In the genomic region with DNA sequence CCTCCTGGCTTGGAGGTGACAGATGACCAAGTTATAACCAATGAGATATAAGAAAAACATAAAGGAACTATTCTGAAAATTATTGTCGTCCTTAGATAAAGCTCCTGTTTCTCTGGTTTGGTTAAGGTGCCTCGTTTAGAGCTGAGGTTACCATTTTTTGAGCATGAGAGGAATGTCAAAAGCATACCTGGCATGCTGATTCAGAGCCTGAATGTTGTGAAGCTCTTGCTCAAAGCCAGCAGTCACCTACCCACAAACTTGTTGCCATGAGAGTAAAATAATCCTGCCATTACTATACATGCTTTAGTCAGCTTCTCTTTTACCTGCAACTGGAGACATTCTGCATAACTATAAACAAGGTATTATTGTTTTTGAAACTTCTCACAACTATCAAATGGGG, we compare ENCODE assay signal across 1 cellular context.
TF ChIP-seq lines count a peak whose summit lies in the region.

No MANE protein-coding gene starts in this region.

TF ChIP-seq in GM23338, 12 proteins besides CTCF, POLR2A, EP300 and RAD21 (continued from another document):
- TF ChIP-seq, protein P1, sequence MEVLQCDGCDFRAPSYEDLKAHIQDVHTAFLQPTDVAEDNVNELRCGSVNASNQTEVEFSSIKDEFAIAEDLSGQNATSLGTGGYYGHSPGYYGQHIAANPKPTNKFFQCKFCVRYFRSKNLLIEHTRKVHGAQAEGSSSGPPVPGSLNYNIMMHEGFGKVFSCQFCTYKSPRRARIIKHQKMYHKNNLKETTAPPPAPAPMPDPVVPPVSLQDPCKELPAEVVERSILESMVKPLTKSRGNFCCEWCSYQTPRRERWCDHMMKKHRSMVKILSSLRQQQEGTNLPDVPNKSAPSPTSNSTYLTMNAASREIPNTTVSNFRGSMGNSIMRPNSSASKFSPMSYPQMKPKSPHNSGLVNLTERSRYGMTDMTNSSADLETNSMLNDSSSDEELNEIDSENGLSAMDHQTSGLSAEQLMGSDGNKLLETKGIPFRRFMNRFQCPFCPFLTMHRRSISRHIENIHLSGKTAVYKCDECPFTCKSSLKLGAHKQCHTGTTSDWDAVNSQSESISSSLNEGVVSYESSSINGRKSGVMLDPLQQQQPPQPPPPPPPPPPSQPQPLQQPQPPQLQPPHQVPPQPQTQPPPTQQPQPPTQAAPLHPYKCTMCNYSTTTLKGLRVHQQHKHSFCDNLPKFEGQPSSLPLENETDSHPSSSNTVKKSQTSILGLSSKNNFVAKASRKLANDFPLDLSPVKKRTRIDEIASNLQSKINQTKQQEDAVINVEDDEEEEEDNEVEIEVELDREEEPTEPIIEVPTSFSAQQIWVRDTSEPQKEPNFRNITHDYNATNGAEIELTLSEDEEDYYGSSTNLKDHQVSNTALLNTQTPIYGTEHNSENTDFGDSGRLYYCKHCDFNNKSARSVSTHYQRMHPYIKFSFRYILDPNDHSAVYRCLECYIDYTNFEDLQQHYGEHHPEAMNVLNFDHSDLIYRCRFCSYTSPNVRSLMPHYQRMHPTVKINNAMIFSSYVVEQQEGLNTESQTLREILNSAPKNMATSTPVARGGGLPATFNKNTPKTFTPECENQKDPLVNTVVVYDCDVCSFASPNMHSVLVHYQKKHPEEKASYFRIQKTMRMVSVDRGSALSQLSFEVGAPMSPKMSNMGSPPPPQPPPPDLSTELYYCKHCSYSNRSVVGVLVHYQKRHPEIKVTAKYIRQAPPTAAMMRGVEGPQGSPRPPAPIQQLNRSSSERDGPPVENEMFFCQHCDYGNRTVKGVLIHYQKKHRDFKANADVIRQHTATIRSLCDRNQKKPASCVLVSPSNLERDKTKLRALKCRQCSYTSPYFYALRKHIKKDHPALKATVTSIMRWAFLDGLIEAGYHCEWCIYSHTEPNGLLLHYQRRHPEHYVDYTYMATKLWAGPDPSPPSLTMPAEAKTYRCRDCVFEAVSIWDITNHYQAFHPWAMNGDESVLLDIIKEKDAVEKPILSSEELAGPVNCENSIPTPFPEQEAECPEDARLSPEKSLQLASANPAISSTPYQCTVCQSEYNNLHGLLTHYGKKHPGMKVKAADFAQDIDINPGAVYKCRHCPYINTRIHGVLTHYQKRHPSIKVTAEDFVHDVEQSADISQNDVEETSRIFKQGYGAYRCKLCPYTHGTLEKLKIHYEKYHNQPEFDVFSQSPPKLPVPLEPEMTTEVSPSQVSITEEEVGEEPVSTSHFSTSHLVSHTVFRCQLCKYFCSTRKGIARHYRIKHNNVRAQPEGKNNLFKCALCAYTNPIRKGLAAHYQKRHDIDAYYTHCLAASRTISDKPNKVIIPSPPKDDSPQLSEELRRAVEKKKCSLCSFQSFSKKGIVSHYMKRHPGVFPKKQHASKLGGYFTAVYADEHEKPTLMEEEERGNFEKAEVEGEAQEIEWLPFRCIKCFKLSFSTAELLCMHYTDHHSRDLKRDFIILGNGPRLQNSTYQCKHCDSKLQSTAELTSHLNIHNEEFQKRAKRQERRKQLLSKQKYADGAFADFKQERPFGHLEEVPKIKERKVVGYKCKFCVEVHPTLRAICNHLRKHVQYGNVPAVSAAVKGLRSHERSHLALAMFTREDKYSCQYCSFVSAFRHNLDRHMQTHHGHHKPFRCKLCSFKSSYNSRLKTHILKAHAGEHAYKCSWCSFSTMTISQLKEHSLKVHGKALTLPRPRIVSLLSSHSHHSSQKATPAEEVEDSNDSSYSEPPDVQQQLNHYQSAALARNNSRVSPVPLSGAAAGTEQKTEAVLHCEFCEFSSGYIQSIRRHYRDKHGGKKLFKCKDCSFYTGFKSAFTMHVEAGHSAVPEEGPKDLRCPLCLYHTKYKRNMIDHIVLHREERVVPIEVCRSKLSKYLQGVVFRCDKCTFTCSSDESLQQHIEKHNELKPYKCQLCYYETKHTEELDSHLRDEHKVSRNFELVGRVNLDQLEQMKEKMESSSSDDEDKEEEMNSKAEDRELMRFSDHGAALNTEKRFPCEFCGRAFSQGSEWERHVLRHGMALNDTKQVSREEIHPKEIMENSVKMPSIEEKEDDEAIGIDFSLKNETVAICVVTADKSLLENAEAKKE (CRISPR knock-in tag; IDR thresholded peaks at IDR 0.05) = no peak
- TF ChIP-seq EZH2phosphoT487 (IDR thresholded peaks at IDR 0.05; ENCODE audit: unreplicated experiment) = no peak
- TF ChIP-seq, protein P2, sequence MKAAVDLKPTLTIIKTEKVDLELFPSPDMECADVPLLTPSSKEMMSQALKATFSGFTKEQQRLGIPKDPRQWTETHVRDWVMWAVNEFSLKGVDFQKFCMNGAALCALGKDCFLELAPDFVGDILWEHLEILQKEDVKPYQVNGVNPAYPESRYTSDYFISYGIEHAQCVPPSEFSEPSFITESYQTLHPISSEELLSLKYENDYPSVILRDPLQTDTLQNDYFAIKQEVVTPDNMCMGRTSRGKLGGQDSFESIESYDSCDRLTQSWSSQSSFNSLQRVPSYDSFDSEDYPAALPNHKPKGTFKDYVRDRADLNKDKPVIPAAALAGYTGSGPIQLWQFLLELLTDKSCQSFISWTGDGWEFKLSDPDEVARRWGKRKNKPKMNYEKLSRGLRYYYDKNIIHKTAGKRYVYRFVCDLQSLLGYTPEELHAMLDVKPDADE (IDR thresholded peaks at IDR 0.05) = no peak
- no peak for TF ChIP-seq ZNF331 (CRISPR knock-in tag; IDR thresholded peaks at IDR 0.05; ENCODE audit: low read depth)
